ENCODE assay signal across 13 cellular contexts in genomic region chr1:103250441-103250861, GRCh38.
DNase-seq lines count a peak whose midpoint lies in the region; ATAC-seq and TF ChIP-seq lines count a peak whose summit lies in the region.
"Had no signal": no experiment of that assay in that cellular context is flagged by ENCODE, and none has a peak within 500 bp of the region (broad histone marks: within the 10 kb centered on the region; RNA-seq: fewer than 3 reads in every experiment).

No MANE protein-coding gene starts in this region.

- no peak overlapping the region for H3K4ac ChIP-seq in trophoblast cell (ENCODE audit: low read depth, low read length)

- H3K23ac ChIP-seq in trophoblast cell (ENCODE audit: low read length): no peak overlapping the region

- TF ChIP-seq CTCF in hepatocyte (IDR thresholded peaks at IDR 0.05; ENCODE audit: poor library complexity): no peak

- H3K36me3 ChIP-seq in GM23248 (ENCODE audit: low read depth) (no peaks in the 10 kb centered on the region), SK-N-MC (ENCODE audit: insufficient read depth, low read length) (no peaks in the 10 kb centered on the region), hepatocyte (replicated peaks; ENCODE audit: insufficient read depth, low read depth) (no peaks in the 10 kb centered on the region), trophoblast cell (ENCODE audit: control insufficient read depth in 1 of 2, insufficient read depth in 2 of 2, low read length in 2 of 2) (no peaks in the 10 kb centered on the region)

- no peak overlapping the region for H2AK5ac ChIP-seq in trophoblast cell (ENCODE audit: low read length)

- no peak for ATAC-seq in GM18870 (IDR thresholded peaks at IDR 0.05; ENCODE audit: unreplicated experiment)
- ATAC-seq: GM12878, Right ventricle myocardium inferior had no signal

- H3K4me2 ChIP-seq in GM23248 (ENCODE audit: unreplicated experiment) (no peak overlapping the region), hepatocyte (no peak overlapping the region), trophoblast cell (ENCODE audit: low read length) (no peak overlapping the region)

- H3F3A ChIP-seq in GM23248 (ENCODE audit: insufficient read depth): no peaks in the 10 kb centered on the region

- H3K79me1 ChIP-seq in trophoblast cell (ENCODE audit: low read length): peaks cover 2% of the 10 kb centered on the region

- no peaks in the 10 kb centered on the region for H3K9me3 ChIP-seq in GM23248 (ENCODE audit: low read depth)
- H3K9me3 ChIP-seq in SK-N-MC (ENCODE audit: low read depth, low read length): no peaks in the 10 kb centered on the region
- no peaks in the 10 kb centered on the region for H3K9me3 ChIP-seq in hepatocyte (ENCODE audit: low read depth)
- H3K9me3 ChIP-seq in trophoblast cell (ENCODE audit: insufficient read depth, low read depth, low read length): no peaks in the 10 kb centered on the region

- WGBS in GM23248 (ENCODE audit: low coverage in 1 of 2, low lambda C conversion rate in 2 of 2, missing lambda C conversion rate in 2 of 2), 2 experiments: 24 to 27% methylated on average over 3 of the region's 3 CpGs
- 23% methylated on average over 3 of the region's 3 CpGs for WGBS in hepatocyte (ENCODE audit: low lambda C conversion rate, missing lambda C conversion rate)
- no CpG with 5 or more reads among the region's 3 CpGs for WGBS in trophoblast cell (ENCODE audit: extremely low coverage, insufficient coverage, insufficient read length)

- in situ Hi-C loops in GM23248 (cut with MboI): no loop called here

- no peak overlapping the region for H3K4me3 ChIP-seq in GM23248
- H3K4me3 ChIP-seq in SK-N-MC: no peak overlapping the region
- H3K4me3 ChIP-seq in hepatocyte: no peak overlapping the region
- H3K4me3 ChIP-seq in trophoblast cell (ENCODE audit: low read depth, low read length): no peak overlapping the region
- H3K4me3 ChIP-seq: GM12878 had no signal

- peak overlapping the region; percentile 11 for H2BK120ac ChIP-seq in trophoblast cell (ENCODE audit: insufficient read depth, low read length, poor library complexity)

- H2AFZ ChIP-seq in GM23248 (0 out of 2 replicates have a peak overlapping the region, but pooled peaks have one; percentile 17), hepatocyte (no peak overlapping the region), trophoblast cell (ENCODE audit: insufficient read depth, low read length, poor library complexity) (peak overlapping the region; percentile 78)

- no peak overlapping the region for H3K18ac ChIP-seq in trophoblast cell (ENCODE audit: low read length)

- H2BK5ac ChIP-seq in trophoblast cell (ENCODE audit: low read depth, low read length, poor library complexity): peak overlapping the region; percentile 45

- H3K4me1 ChIP-seq in GM23248 (ENCODE audit: insufficient read depth): no peaks in the 10 kb centered on the region
- H3K4me1 ChIP-seq in hepatocyte (ENCODE audit: insufficient read depth): no peaks in the 10 kb centered on the region
- H3K4me1 ChIP-seq in trophoblast cell (ENCODE audit: control insufficient read depth in 1 of 2, insufficient read depth in 2 of 2, low read length in 2 of 2): peaks cover 0 to 5% of the 10 kb centered on the region in 2 experiments

- H3K9me2 ChIP-seq in GM23248 (ENCODE audit: insufficient read depth) (no peaks in the 10 kb centered on the region), hepatocyte (replicated peaks; ENCODE audit: insufficient read depth) (no peaks in the 10 kb centered on the region)

- H4K91ac ChIP-seq in trophoblast cell (ENCODE audit: low read depth, low read length): peak overlapping the region; percentile 32

- H3K14ac ChIP-seq in trophoblast cell (ENCODE audit: low read length): no peak overlapping the region

- H4K20me1 ChIP-seq in GM23248 (ENCODE audit: insufficient read depth) (no peaks in the 10 kb centered on the region), hepatocyte (ENCODE audit: insufficient read depth, poor library complexity, severe bottlenecking) (no peaks in the 10 kb centered on the region)

- H3K9ac ChIP-seq in GM23248 (no peak overlapping the region), SK-N-MC (ENCODE audit: insufficient read length) (no peak overlapping the region), trophoblast cell (ENCODE audit: low read length) (no peak overlapping the region)

- H2BK12ac ChIP-seq in trophoblast cell (ENCODE audit: low read length): peak overlapping the region; percentile 30

- no peaks in the 10 kb centered on the region for H3K79me2 ChIP-seq in GM23248 (ENCODE audit: insufficient read depth)
- no peaks in the 10 kb centered on the region for H3K79me2 ChIP-seq in hepatocyte
- peaks cover 1% of the 10 kb centered on the region for H3K79me2 ChIP-seq in trophoblast cell (ENCODE audit: control insufficient read depth, insufficient read depth, low read length, poor library complexity)

- H4K8ac ChIP-seq in trophoblast cell (ENCODE audit: low read depth, low read length): peak overlapping the region; percentile 73

- DNase-seq in GM23248: no peak
- no peak for DNase-seq in SK-N-MC (ENCODE audit: low read depth, low spot score)
- peak; percentile 8 for DNase-seq in hepatocyte (ENCODE audit: low spot score)
- peak; percentile 13 to 52 for DNase-seq in trophoblast cell
- no peak for DNase-seq in activated T-cell treated with anti-CD3 and anti-CD28 coated beads, Interleukin-2, amount 50 U/mL, for 48 hours
- no peak for DNase-seq in NCI-H2029 treated with DMSO at 0.1 percent for 48 hours (lab: John Stamatoyannopoulos, UW)
- no peak for DNase-seq in NCI-H524 treated with DMSO at 0.1 percent for 48 hours (lab: John Stamatoyannopoulos, UW)
- DNase-seq: activated naive CD4-positive, alpha-beta T cell treated with anti-CD3 and anti-CD28 coated beads for 36 hours; Calu3; effector memory CD4-positive, alpha-beta T cell had no signal

- H3K27me3 ChIP-seq in GM23248 (replicated peaks; ENCODE audit: insufficient read depth) (no peaks in the 10 kb centered on the region), hepatocyte (no peaks in the 10 kb centered on the region), trophoblast cell (ENCODE audit: insufficient read depth, low read length) (no peaks in the 10 kb centered on the region)

- H3K27ac ChIP-seq in GM23248: no peak overlapping the region
- peak overlapping the region; percentile 84 for H3K27ac ChIP-seq in SK-N-MC
- no peak overlapping the region for H3K27ac ChIP-seq in hepatocyte
- peak overlapping the region; percentile 61 for H3K27ac ChIP-seq in trophoblast cell (ENCODE audit: low read depth, low read length)

- peak overlapping the region; percentile 84 for H4K12ac ChIP-seq in trophoblast cell (ENCODE audit: low read depth, low read length)

Comparison
In these comparisons a context has a peak if more than half of its experiments do, and no peak if none do; other contexts are left out.
1. DNase-seq: peak in hepatocyte (single experiment) and trophoblast cell (2 of 2); none in GM23248 (single experiment), SK-N-MC (single experiment), activated T-cell treated with anti-CD3 and anti-CD28 coated beads, Interleukin-2, amount 50 U/mL, for 48 hours (0 of 2), NCI-H2029 treated with DMSO at 0.1 percent for 48 hours (single experiment) and NCI-H524 treated with DMSO at 0.1 percent for 48 hours (single experiment).
2. H3K27ac ChIP-seq: peak in SK-N-MC (single experiment) and trophoblast cell (single experiment); none in GM23248 (single experiment) and hepatocyte (single experiment).